Comparison of ENCODE assay signal across 19 cellular contexts in the genomic region with DNA sequence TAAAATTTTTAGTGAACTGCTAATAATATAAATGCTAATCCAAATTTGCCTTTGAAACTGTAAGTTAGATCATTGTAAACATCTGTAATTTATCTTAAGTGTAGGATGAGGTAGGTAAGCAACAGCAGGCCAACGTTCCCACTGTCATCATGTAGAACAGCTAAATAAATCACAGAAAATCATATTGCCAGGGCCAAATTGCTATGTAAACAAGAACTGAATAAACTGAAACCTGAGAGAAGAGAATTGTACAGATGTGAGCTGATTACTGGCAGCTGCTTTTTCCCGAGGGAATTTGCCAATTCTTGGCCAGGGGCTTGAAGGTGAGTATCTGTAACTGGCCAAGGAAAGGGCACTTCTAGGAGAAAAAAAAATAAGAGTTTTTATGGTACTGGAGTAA.
A peak's percentile ranks its signal among the peaks of the same experiment; 100 is the strongest.
DNase-seq lines count a peak whose midpoint lies in the region; ATAC-seq, FAIRE-seq and TF ChIP-seq lines count a peak whose summit lies in the region.
"Had no signal": no experiment of that assay in that cellular context is flagged by ENCODE, and none has a peak within 500 bp of the region (broad histone marks: within the 10 kb centered on the region; RNA-seq: fewer than 3 reads in every experiment).

No MANE protein-coding gene starts in this region.

- H3K4me2 ChIP-seq in OCI-LY7 (ENCODE audit: low read length) = no peak overlapping the region

- H3K4me3 ChIP-seq in CD8-positive, alpha-beta T cell (ENCODE audit: low read depth, low read length) = no peak overlapping the region
- H3K4me3 ChIP-seq in OCI-LY7 (ENCODE audit: low read depth, low read length, poor library complexity, severe bottlenecking) = no peak overlapping the region
- H3K4me3 ChIP-seq: K562, left lung, prostate gland, spleen had no signal

- intact Hi-C loops in CD8-positive, alpha-beta T cell (cut with DNase I, micrococcal nuclease) = no loop called here
- intact Hi-C loops in OCI-LY7 (cut with micrococcal nuclease; ENCODE audit: unreplicated experiment) = no loop called here

- no peaks in the 10 kb centered on the region for H3K9me3 ChIP-seq in CD8-positive, alpha-beta T cell (ENCODE audit: low read length)
- no peaks in the 10 kb centered on the region for H3K9me3 ChIP-seq in OCI-LY7 (ENCODE audit: low read length)
- H3K9me3 ChIP-seq: prostate gland had no signal

- CTCF ChIA-PET in CD8-positive, alpha-beta T cell (lab: Charles Lee) = no interaction called here
- CTCF ChIA-PET in OCI-LY7 (lab: Charles Lee; ENCODE audit: unreplicated experiment) = no interaction called here

- peak; percentile 88 for FAIRE-seq in islet of Langerhans (lab: Jason Lieb, UNC)
- FAIRE-seq: GM18507, K562 had no signal

- no TSS peak for BruUV-seq in OCI-LY7 (replicated peaks; lab: Mats Ljungman, UMichigan)

- H4K20me1 ChIP-seq in OCI-LY7 (ENCODE audit: insufficient read depth, low read length) = no peaks in the 10 kb centered on the region

- H3K27me3 ChIP-seq in CD8-positive, alpha-beta T cell (ENCODE audit: insufficient read depth, low read length) = no peaks in the 10 kb centered on the region
- H3K27me3 ChIP-seq: left lung, spleen had no signal

- ATAC-seq in CD8-positive, alpha-beta T cell = no peak
- ATAC-seq: activated T-helper 17 cell treated with anti-CD3 and anti-CD28 coated beads, Interleukin-2, amount 50 U/mL, for 72 hours; K562; left lung; stimulated activated naive B cell treated with anti-CD40 and anti-IgM and Interleukin-4, amounts not matched to agents 10 μg/mL and 1 μg/mL and 100 μg/mL, for 72 hours had no signal

- H3K4me1 ChIP-seq in CD8-positive, alpha-beta T cell (ENCODE audit: insufficient read depth, low read length) = no peaks in the 10 kb centered on the region
- H3K4me1 ChIP-seq in OCI-LY7 (ENCODE audit: insufficient read depth, low read length, poor library complexity, severe bottlenecking) = no peaks in the 10 kb centered on the region
- H3K4me1 ChIP-seq: left lung, prostate gland, spleen had no signal

- no peaks in the 10 kb centered on the region for H3K36me3 ChIP-seq in CD8-positive, alpha-beta T cell (ENCODE audit: insufficient read depth, low read length)
- H3K36me3 ChIP-seq in OCI-LY7 (ENCODE audit: insufficient read depth, low read length) = no peaks in the 10 kb centered on the region
- H3K36me3 ChIP-seq: left lung, prostate gland, spleen had no signal

- peak; percentile 80 for DNase-seq in DMS53 (lab: John Stamatoyannopoulos, UW)
- DNase-seq in NCI-H146 (lab: John Stamatoyannopoulos, UW) = peak; percentile 60
- DNase-seq in NCI-H69 (lab: John Stamatoyannopoulos, UW) = peak; percentile 98
- DNase-seq in mucosa of gallbladder (ENCODE audit: low spot score) = no peak
- no peak for DNase-seq in CD8-positive, alpha-beta T cell
- no peak for DNase-seq in T-helper 1 cell
- no peak for DNase-seq in OCI-LY7 (ENCODE audit: low spot score)
- DNase-seq: activated B cell treated with CpG ODN at 0.5 μM for 24 hours; amygdala; cerebellar nuclear complex; endodermal cell; left lung; spleen; stimulated activated naive B cell treated with anti-CD40 and anti-IgM and Interleukin-4, amounts not matched to agents 10 μg/mL and 1 μg/mL and 100 μg/mL, for 72 hours had no signal

- H2AFZ ChIP-seq in OCI-LY7 (ENCODE audit: low read length) = no peak overlapping the region

- no peaks in the 10 kb centered on the region for H3K27me3 Mint-ChIP-seq in CD8-positive, alpha-beta T cell (ENCODE audit: low read depth)
- H3K27me3 Mint-ChIP-seq: activated B cell treated with CpG ODN at 0.5 μM for 24 hours; activated T-helper 17 cell treated with anti-CD3 and anti-CD28 coated beads, Interleukin-2, amount 50 U/mL, for 72 hours; stimulated activated naive B cell treated with anti-CD40 and anti-IgM and Interleukin-4, amounts not matched to agents 10 μg/mL and 1 μg/mL and 100 μg/mL, for 72 hours had no signal

- no peaks in the 10 kb centered on the region for H3K79me2 ChIP-seq in OCI-LY7 (ENCODE audit: insufficient read depth, low read depth, low read length)

- no peak overlapping the region for H3K4me3 Mint-ChIP-seq in CD8-positive, alpha-beta T cell
- H3K4me3 Mint-ChIP-seq: activated B cell treated with CpG ODN at 0.5 μM for 24 hours; activated T-helper 17 cell treated with anti-CD3 and anti-CD28 coated beads, Interleukin-2, amount 50 U/mL, for 72 hours; endodermal cell; stimulated activated naive B cell treated with anti-CD40 and anti-IgM and Interleukin-4, amounts not matched to agents 10 μg/mL and 1 μg/mL and 100 μg/mL, for 72 hours had no signal

- H3K27ac ChIP-seq in CD8-positive, alpha-beta T cell (ENCODE audit: low read depth, low read length) = no peak overlapping the region
- H3K27ac ChIP-seq in OCI-LY7 (ENCODE audit: low read depth, low read length, poor library complexity, severe bottlenecking) = no peak overlapping the region
- H3K27ac ChIP-seq: left lung, prostate gland, spleen had no signal

- H3K36me3 Mint-ChIP-seq in CD8-positive, alpha-beta T cell = no peaks in the 10 kb centered on the region
- H3K36me3 Mint-ChIP-seq: stimulated activated naive B cell treated with anti-CD40 and anti-IgM and Interleukin-4, amounts not matched to agents 10 μg/mL and 1 μg/mL and 100 μg/mL, for 72 hours had no signal

- H3K27ac Mint-ChIP-seq in CD8-positive, alpha-beta T cell = no peak overlapping the region
- H3K27ac Mint-ChIP-seq: activated B cell treated with CpG ODN at 0.5 μM for 24 hours; activated T-helper 17 cell treated with anti-CD3 and anti-CD28 coated beads, Interleukin-2, amount 50 U/mL, for 72 hours; endodermal cell; stimulated activated naive B cell treated with anti-CD40 and anti-IgM and Interleukin-4, amounts not matched to agents 10 μg/mL and 1 μg/mL and 100 μg/mL, for 72 hours had no signal

- H3K4me1 Mint-ChIP-seq in CD8-positive, alpha-beta T cell (ENCODE audit: low read depth) = no peaks in the 10 kb centered on the region
- H3K4me1 Mint-ChIP-seq: activated B cell treated with CpG ODN at 0.5 μM for 24 hours; activated T-helper 17 cell treated with anti-CD3 and anti-CD28 coated beads, Interleukin-2, amount 50 U/mL, for 72 hours; stimulated activated naive B cell treated with anti-CD40 and anti-IgM and Interleukin-4, amounts not matched to agents 10 μg/mL and 1 μg/mL and 100 μg/mL, for 72 hours had no signal

- peaks cover 17% of the 10 kb centered on the region for H3K9me3 Mint-ChIP-seq in CD8-positive, alpha-beta T cell
- H3K9me3 Mint-ChIP-seq: endodermal cell; stimulated activated naive B cell treated with anti-CD40 and anti-IgM and Interleukin-4, amounts not matched to agents 10 μg/mL and 1 μg/mL and 100 μg/mL, for 72 hours had no signal

- no peaks in the 10 kb centered on the region for H3K9me2 ChIP-seq in OCI-LY7 (ENCODE audit: insufficient read depth, low read length)

- TF ChIP-seq CTCF in CD8-positive, alpha-beta T cell (IDR thresholded peaks at IDR 0.05) = no peak
- no peak for TF ChIP-seq CTCF in OCI-LY7 (conservative IDR thresholded peaks at IDR 0.05; ENCODE audit: low read length)

- POLR2A ChIA-PET in CD8-positive, alpha-beta T cell (lab: Charles Lee) = no interaction called here
- POLR2A ChIA-PET in OCI-LY7 (lab: Charles Lee) = no interaction called here

Comparison
In these comparisons a context has a peak if more than half of its experiments do, and no peak if none do; other contexts are left out.
1. DNase-seq: peak in DMS53 (single experiment), NCI-H146 (single experiment) and NCI-H69 (single experiment); none in mucosa of gallbladder (single experiment), CD8-positive, alpha-beta T cell (0 of 7), T-helper 1 cell (0 of 5) and OCI-LY7 (single experiment).